In genomic region chr3:177378168-177378567, GRCh38 we compare ENCODE assay signal across 11 cellular contexts.
DNase-seq lines count a peak whose midpoint lies in the region; ATAC-seq lines count a peak whose summit lies in the region.
"Had no signal": no experiment of that assay in that cellular context is flagged by ENCODE, and none has a peak within 500 bp of the region (broad histone marks: within the 10 kb centered on the region; RNA-seq: fewer than 3 reads in every experiment).

No MANE protein-coding gene starts in this region.

- no peak overlapping the region for H3K4me3 Mint-ChIP-seq in stimulated activated effector memory CD8-positive, alpha-beta T cell treated with anti-CD3 and anti-CD28 coated beads, Interleukin-12 subunit alpha, Interleukin-12 subunit beta, amount 100 ng/mL, for 72 hours
- no peak overlapping the region for H3K4me3 Mint-ChIP-seq in T-helper 2 cell treated with Interferon-gamma antibody and Interleukin-4, amounts not matched to agents 5 μg/mL and 100 μg/mL, for 36 hours

- no peaks in the 10 kb centered on the region for H3K27me3 Mint-ChIP-seq in T-helper 2 cell treated with Interferon-gamma antibody and Interleukin-4, amounts not matched to agents 5 μg/mL and 100 μg/mL, for 36 hours (ENCODE audit: low read depth)

- H3K36me3 Mint-ChIP-seq in stimulated activated effector memory CD8-positive, alpha-beta T cell treated with anti-CD3 and anti-CD28 coated beads, Interleukin-12 subunit alpha, Interleukin-12 subunit beta, amount 100 ng/mL, for 72 hours, result no peaks in the 10 kb centered on the region
- H3K36me3 Mint-ChIP-seq in T-helper 2 cell treated with Interferon-gamma antibody and Interleukin-4, amounts not matched to agents 5 μg/mL and 100 μg/mL, for 36 hours (ENCODE audit: low read depth), result no peaks in the 10 kb centered on the region

- no peaks in the 10 kb centered on the region for H3K9me3 Mint-ChIP-seq in stimulated activated effector memory CD8-positive, alpha-beta T cell treated with anti-CD3 and anti-CD28 coated beads, Interleukin-12 subunit alpha, Interleukin-12 subunit beta, amount 100 ng/mL, for 72 hours
- peaks cover 8% of the 10 kb centered on the region for H3K9me3 Mint-ChIP-seq in T-helper 2 cell treated with Interferon-gamma antibody and Interleukin-4, amounts not matched to agents 5 μg/mL and 100 μg/mL, for 36 hours

- peaks cover 5% of the 10 kb centered on the region for H3K4me1 Mint-ChIP-seq in stimulated activated effector memory CD8-positive, alpha-beta T cell treated with anti-CD3 and anti-CD28 coated beads, Interleukin-12 subunit alpha, Interleukin-12 subunit beta, amount 100 ng/mL, for 72 hours
- peaks cover 2% of the 10 kb centered on the region for H3K4me1 Mint-ChIP-seq in T-helper 2 cell treated with Interferon-gamma antibody and Interleukin-4, amounts not matched to agents 5 μg/mL and 100 μg/mL, for 36 hours (ENCODE audit: low read depth)

- DNase-seq in stimulated activated effector memory CD8-positive, alpha-beta T cell treated with anti-CD3 and anti-CD28 coated beads, Interleukin-12 subunit alpha, Interleukin-12 subunit beta, amount 100 ng/mL, for 72 hours (ENCODE audit: low spot score in 2 of 2), result no peak
- no peak for DNase-seq in T-helper 2 cell treated with Interferon-gamma antibody and Interleukin-4, amounts not matched to agents 5 μg/mL and 100 μg/mL, for 36 hours (ENCODE audit: low spot score)
- DNase-seq in NCI-H1417 (lab: John Stamatoyannopoulos, UW) (no peak), inferior parietal cortex (ENCODE audit: extremely low spot score) (no peak)
- DNase-seq: amniotic stem cell, glutamatergic neuron, left ventricle myocardium superior, NCI-H1436 treated with DMSO at 0.1 percent for 48 hours had no signal

- peak overlapping the region; percentile 7 for H3K27ac Mint-ChIP-seq in stimulated activated effector memory CD8-positive, alpha-beta T cell treated with anti-CD3 and anti-CD28 coated beads, Interleukin-12 subunit alpha, Interleukin-12 subunit beta, amount 100 ng/mL, for 72 hours
- no peak overlapping the region for H3K27ac Mint-ChIP-seq in T-helper 2 cell treated with Interferon-gamma antibody and Interleukin-4, amounts not matched to agents 5 μg/mL and 100 μg/mL, for 36 hours

- ATAC-seq in GM18873 (IDR thresholded peaks at IDR 0.05; ENCODE audit: low FRiP score, unreplicated experiment), result peak; percentile 85
- peak; percentile 56 for ATAC-seq in GM21825 (IDR thresholded peaks at IDR 0.05; ENCODE audit: unreplicated experiment)
- ATAC-seq in HG03460 (IDR thresholded peaks at IDR 0.05; ENCODE audit: unreplicated experiment), result peak; percentile 72
- ATAC-seq in stimulated activated effector memory CD8-positive, alpha-beta T cell treated with anti-CD3 and anti-CD28 coated beads, Interleukin-12 subunit alpha, Interleukin-12 subunit beta, amount 100 ng/mL, for 72 hours, result peak; percentile 62
- ATAC-seq: left ventricle myocardium superior had no signal
